1 cellular context compared by ENCODE assay signal in the genomic region with DNA sequence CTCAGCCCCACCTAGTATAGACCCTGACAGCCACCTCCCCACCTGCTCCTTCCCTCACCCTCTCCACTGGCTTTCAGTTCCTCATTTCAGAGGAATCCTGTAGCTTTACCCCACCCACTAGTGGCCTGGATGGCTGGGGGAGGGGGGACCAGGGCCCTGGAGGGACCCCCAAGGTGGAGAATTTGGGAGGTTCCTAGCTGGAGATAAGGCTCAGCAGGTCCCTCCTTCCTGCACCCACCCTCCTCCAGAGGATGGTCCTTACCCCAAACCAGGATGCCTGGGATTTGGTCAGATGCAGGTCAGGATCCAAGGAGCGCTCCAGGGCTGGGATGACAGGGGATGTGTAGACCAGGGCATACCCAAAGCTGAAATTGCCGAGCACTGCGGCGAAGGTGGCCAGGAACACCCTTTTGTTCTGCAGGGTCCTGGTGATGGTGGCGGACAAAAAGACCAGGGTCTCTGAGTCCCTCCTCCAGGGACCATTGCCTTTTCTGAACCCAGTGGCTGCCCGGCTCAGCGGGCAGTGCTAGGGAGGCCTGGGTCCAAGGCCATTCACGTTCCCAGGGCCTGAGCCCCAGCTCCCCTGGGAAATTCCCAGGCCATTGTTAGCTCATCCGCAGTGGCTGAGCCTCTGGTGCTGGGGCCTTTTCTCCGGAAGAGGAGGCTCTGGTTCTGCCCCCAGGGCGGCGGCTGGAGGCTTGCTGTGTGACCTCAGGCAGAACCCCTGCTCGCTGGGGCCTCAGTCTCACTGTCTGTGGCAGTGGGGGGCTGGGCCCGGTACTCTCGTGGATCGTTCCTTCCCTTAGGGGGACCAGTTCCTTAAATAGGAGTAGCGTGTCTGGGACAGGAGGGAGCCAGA.
TF ChIP-seq lines count a peak whose summit lies in the region.

No MANE protein-coding gene starts in this region.

TF ChIP-seq in GM12878, 131 proteins besides CTCF, POLR2A, EP300 and RAD21 (continued from another document):
- TF ChIP-seq, protein P1, sequence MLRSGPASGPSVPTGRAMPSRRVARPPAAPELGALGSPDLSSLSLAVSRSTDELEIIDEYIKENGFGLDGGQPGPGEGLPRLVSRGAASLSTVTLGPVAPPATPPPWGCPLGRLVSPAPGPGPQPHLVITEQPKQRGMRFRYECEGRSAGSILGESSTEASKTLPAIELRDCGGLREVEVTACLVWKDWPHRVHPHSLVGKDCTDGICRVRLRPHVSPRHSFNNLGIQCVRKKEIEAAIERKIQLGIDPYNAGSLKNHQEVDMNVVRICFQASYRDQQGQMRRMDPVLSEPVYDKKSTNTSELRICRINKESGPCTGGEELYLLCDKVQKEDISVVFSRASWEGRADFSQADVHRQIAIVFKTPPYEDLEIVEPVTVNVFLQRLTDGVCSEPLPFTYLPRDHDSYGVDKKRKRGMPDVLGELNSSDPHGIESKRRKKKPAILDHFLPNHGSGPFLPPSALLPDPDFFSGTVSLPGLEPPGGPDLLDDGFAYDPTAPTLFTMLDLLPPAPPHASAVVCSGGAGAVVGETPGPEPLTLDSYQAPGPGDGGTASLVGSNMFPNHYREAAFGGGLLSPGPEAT (IDR thresholded peaks at IDR 0.05; ENCODE audit: low read depth), result peak; percentile 67
TF ChIP-seq in GM12878: peak in this region for 27.
